ENCODE assay signal across 10 cellular contexts in the genomic region with DNA sequence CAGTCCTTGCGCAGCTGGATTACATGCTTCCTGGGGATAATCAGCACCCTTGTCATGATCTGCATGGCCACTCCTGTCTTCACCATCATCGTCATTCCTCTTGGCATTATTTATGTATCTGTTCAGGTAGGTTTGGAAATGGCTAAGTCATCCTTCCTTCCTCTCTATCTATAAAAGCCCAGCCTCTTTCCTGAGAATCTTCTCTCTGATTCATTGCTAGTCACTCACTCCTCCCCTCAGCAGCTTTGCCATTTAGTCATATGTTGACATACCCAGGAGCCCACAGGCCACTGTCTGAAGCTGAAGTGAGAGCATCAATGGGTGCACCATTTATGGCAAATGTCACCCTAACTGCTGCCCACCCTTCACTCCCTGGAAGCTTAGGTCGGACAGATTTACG. TPM values are rescaled to one million over a fixed set of nuclear protein-coding genes. Genes with fewer than 3 reads are reported as not detected.
DNase-seq lines count a peak whose midpoint lies in the region; ATAC-seq and TF ChIP-seq lines count a peak whose summit lies in the region.
"Had no signal": no experiment of that assay in that cellular context is flagged by ENCODE, and none has a peak within 500 bp of the region (broad histone marks: within the 10 kb centered on the region; RNA-seq: fewer than 3 reads in every experiment).

No MANE protein-coding gene starts in this region.

- peaks cover 0 to 2% of the 10 kb centered on the region in 2 donors for H3K36me3 Mint-ChIP-seq in activated T-cell treated with anti-CD3 and anti-CD28 coated beads, Interleukin-2, amount 50 U/mL, for 72 hours (ENCODE audit: insufficient read depth in 2 of 2)
- H3K36me3 Mint-ChIP-seq: activated naive CD4-positive, alpha-beta T cell treated with anti-CD3 and anti-CD28 coated beads, Interleukin-2, amount 10 ng/mL, durations not matched to agents 7 days and 5 days had no signal

- no peaks in the 10 kb centered on the region for H3K9me3 Mint-ChIP-seq in activated T-cell treated with anti-CD3 and anti-CD28 coated beads, Interleukin-2, amount 50 U/mL, for 72 hours
- H3K9me3 Mint-ChIP-seq: activated naive CD4-positive, alpha-beta T cell treated with anti-CD3 and anti-CD28 coated beads, Interleukin-2, amount 10 ng/mL, durations not matched to agents 7 days and 5 days had no signal

- no peaks in the 10 kb centered on the region for H3K27me3 Mint-ChIP-seq in activated T-cell treated with anti-CD3 and anti-CD28 coated beads, Interleukin-2, amount 50 U/mL, for 72 hours (ENCODE audit: low read depth)
- H3K27me3 Mint-ChIP-seq: activated naive CD4-positive, alpha-beta T cell treated with anti-CD3 and anti-CD28 coated beads, Interleukin-2, amount 10 ng/mL, durations not matched to agents 7 days and 5 days had no signal

- H3K4me1 Mint-ChIP-seq in activated T-cell treated with anti-CD3 and anti-CD28 coated beads, Interleukin-2, amount 50 U/mL, for 72 hours (ENCODE audit: low read depth): peaks cover 9% of the 10 kb centered on the region
- H3K4me1 Mint-ChIP-seq: activated naive CD4-positive, alpha-beta T cell treated with anti-CD3 and anti-CD28 coated beads, Interleukin-2, amount 10 ng/mL, durations not matched to agents 7 days and 5 days had no signal

- no peak overlapping the region for H3K4me3 Mint-ChIP-seq in activated T-cell treated with anti-CD3 and anti-CD28 coated beads, Interleukin-2, amount 50 U/mL, for 72 hours
- H3K4me3 Mint-ChIP-seq: activated naive CD4-positive, alpha-beta T cell treated with anti-CD3 and anti-CD28 coated beads, Interleukin-2, amount 10 ng/mL, durations not matched to agents 7 days and 5 days had no signal

- peak; percentile 7 for DNase-seq in AG09319 (ENCODE audit: extremely low read depth, low read depth)
- DNase-seq in HCEC 1CT: peak; percentile 86
- peak; percentile 18 to 28 for DNase-seq in activated T-cell treated with anti-CD3 and anti-CD28 coated beads, Interleukin-2, amount 50 U/mL, for 72 hours
- DNase-seq in islet precursor cell: peak; percentile 27
- DNase-seq in GOT3 (lab: John Stamatoyannopoulos, UW): no peak
- no peak for DNase-seq in ecto neural progenitor cell (ENCODE audit: low spot score)
- no peak for DNase-seq in NCI-H2196 treated with DMSO at 0.1 percent for 48 hours (lab: John Stamatoyannopoulos, UW; ENCODE audit: unreplicated experiment)
- no peak for DNase-seq in dermis blood vessel endothelial cell
- DNase-seq: activated naive CD4-positive, alpha-beta T cell treated with anti-CD3 and anti-CD28 coated beads, Interleukin-2, amount 10 ng/mL, durations not matched to agents 7 days and 5 days; NCI-H1694 had no signal

- no peak for TF ChIP-seq CTCF in AG09319 (IDR thresholded peaks at IDR 0.05; ENCODE audit: low read depth, low read length)

- H3K27ac Mint-ChIP-seq in activated T-cell treated with anti-CD3 and anti-CD28 coated beads, Interleukin-2, amount 50 U/mL, for 72 hours: no peak overlapping the region
- H3K27ac Mint-ChIP-seq: activated naive CD4-positive, alpha-beta T cell treated with anti-CD3 and anti-CD28 coated beads, Interleukin-2, amount 10 ng/mL, durations not matched to agents 7 days and 5 days had no signal

- peak; percentile 84 to 96 for ATAC-seq in activated T-cell treated with anti-CD3 and anti-CD28 coated beads, Interleukin-2, amount 50 U/mL, for 72 hours (replicated peaks in 1 of 2)

RNA-seq across cellular contexts. Expression of gene ABCC2, which starts 52.0 kb away (rescaled TPM):
- total RNA-seq in activated T-cell treated with anti-CD3 and anti-CD28 coated beads, Interleukin-2, amount 50 U/mL, for 72 hours: 1 to 10 TPM; 1.3 to 1.5 TPM
- total RNA-seq in dermis blood vessel endothelial cell: 0.79 and 1.5 TPM in 2 replicates

Comparison
In these comparisons a context has a peak if more than half of its experiments do, and no peak if none do; other contexts are left out.
1. DNase-seq: peak in AG09319 (single experiment), HCEC 1CT (single experiment), activated T-cell treated with anti-CD3 and anti-CD28 coated beads, Interleukin-2, amount 50 U/mL, for 72 hours (2 of 2) and islet precursor cell (single experiment); none in GOT3 (single experiment), ecto neural progenitor cell (single experiment), NCI-H2196 treated with DMSO at 0.1 percent for 48 hours (single experiment) and dermis blood vessel endothelial cell (single experiment).